ENCODE assay signal across 29 cellular contexts in the genomic region with DNA sequence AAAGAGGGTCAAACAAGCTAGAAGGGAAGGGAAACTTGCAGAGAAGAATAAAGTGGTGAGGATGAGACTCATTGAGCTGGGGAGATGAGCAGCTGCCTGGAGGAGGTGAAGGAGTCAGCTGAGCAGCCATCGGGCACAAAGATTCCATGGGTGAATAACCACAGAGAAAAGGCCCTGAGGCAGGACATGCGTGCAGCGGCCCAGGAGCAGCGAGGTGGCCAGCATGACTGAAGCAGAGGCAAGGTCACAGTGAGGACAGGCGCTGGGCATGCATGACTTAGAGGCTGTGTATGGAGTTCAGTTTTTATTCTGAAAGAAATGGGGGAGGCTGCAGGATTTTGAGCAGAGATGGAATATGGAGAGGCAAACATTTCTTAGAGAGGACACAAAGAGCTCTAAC. TPM values are rescaled to one million over a fixed set of nuclear protein-coding genes. Genes with fewer than 3 reads are reported as not detected.
DNase-seq lines count a peak whose midpoint lies in the region; ATAC-seq lines count a peak whose summit lies in the region.
"Had no signal": no experiment of that assay in that cellular context is flagged by ENCODE, and none has a peak within 500 bp of the region (broad histone marks: within the 10 kb centered on the region; RNA-seq: fewer than 3 reads in every experiment).

No MANE protein-coding gene starts in this region.

- H3K27me3 Mint-ChIP-seq in activated CD4-positive, alpha-beta memory T cell treated with anti-CD3 and anti-CD28 coated beads for 36 hours, result peaks cover 1% of the 10 kb centered on the region
- H3K27me3 Mint-ChIP-seq: activated CD4-positive, alpha-beta T cell treated with anti-CD3 and anti-CD28 coated beads, Interleukin-2, amount 10 ng/mL, durations not matched to agents 7 days and 5 days had no signal

- ATAC-seq in GM18873 (IDR thresholded peaks at IDR 0.05; ENCODE audit: low FRiP score, unreplicated experiment), result no peak
- ATAC-seq: right cardiac atrium; SK-N-SH treated with all-trans-retinoic acid at 6 μM for 48 hours; stimulated activated naive B cell treated with anti-CD40 and anti-IgM and Interleukin-4, amounts not matched to agents 10 μg/mL and 1 μg/mL and 100 μg/mL, for 72 hours had no signal

- no peaks in the 10 kb centered on the region for H3K9me3 Mint-ChIP-seq in activated CD4-positive, alpha-beta memory T cell treated with anti-CD3 and anti-CD28 coated beads for 36 hours
- H3K9me3 Mint-ChIP-seq: activated CD4-positive, alpha-beta T cell treated with anti-CD3 and anti-CD28 coated beads, Interleukin-2, amount 10 ng/mL, durations not matched to agents 7 days and 5 days; activated naive CD4-positive, alpha-beta T cell treated with anti-CD3 and anti-CD28 coated beads, Interleukin-2, amount 10 ng/mL, durations not matched to agents 7 days and 5 days; activated T-helper 1 cell treated with anti-CD3 and anti-CD28 coated beads, Interleukin-12 subunit alpha, Interleukin-12 subunit beta, Interleukin-2, Interleukin-4 antibody, amounts not matched to agents 30 ng/mL and 10 ng/mL and 1 ng/mL, durations not matched to agents 14 hours and 24 hours and 36 hours; CD14-positive monocyte; endodermal cell; stimulated activated naive B cell treated with anti-CD40 and anti-IgM and Interleukin-4, amounts not matched to agents 10 μg/mL and 1 μg/mL and 100 μg/mL, for 72 hours had no signal

- intact Hi-C loops in activated CD4-positive, alpha-beta memory T cell treated with anti-CD3 and anti-CD28 coated beads for 36 hours (cut with micrococcal nuclease), result no loop called here

- peak; percentile 73 for DNase-seq in Caki2 (ENCODE audit: low read depth)
- peak; percentile 16 for DNase-seq in HT1080 (ENCODE audit: low read depth)
- peak; percentile 36 for DNase-seq in T1000 (lab: John Stamatoyannopoulos, UW)
- DNase-seq in kidney glomerular epithelial cell (lab: John Stamatoyannopoulos, UW), result peak; percentile 26
- DNase-seq in dermis blood vessel endothelial cell, result no peak
- no peak for DNase-seq in activated CD4-positive, alpha-beta memory T cell treated with anti-CD3 and anti-CD28 coated beads for 36 hours
- DNase-seq in SIG-M5 treated with dmso at 0.1 percent for 504 hours (lab: John Stamatoyannopoulos, UW; ENCODE audit: unreplicated experiment), result no peak
- DNase-seq: activated CD4-positive, alpha-beta T cell treated with anti-CD3 and anti-CD28 coated beads, Interleukin-2, amount 10 ng/mL, durations not matched to agents 7 days and 5 days; activated naive CD4-positive, alpha-beta T cell treated with anti-CD3 and anti-CD28 coated beads, Interleukin-2, amount 10 ng/mL, durations not matched to agents 7 days and 5 days; amniotic stem cell; cortex of kidney; DMS153; endodermal cell; H7; islet precursor cell; NCI-H1417; NCI-H2171; NCI-H524; right cardiac atrium; stimulated activated CD4-positive, alpha-beta T cell treated with anti-CD3 and anti-CD28 coated beads, Interleukin-12 subunit alpha, Interleukin-12 subunit beta, amount 100 ng/mL, for 4 hours; stimulated activated CD4-positive, alpha-beta T cell treated with anti-CD3 and anti-CD28 coated beads, Interleukin-4, amount 100 ng/mL, for 24 hours; stimulated activated naive B cell treated with anti-CD40 and anti-IgM and Interleukin-4, amounts not matched to agents 10 μg/mL and 1 μg/mL and 100 μg/mL, for 72 hours; testis had no signal

- no peak overlapping the region for H3K4me3 Mint-ChIP-seq in activated CD4-positive, alpha-beta memory T cell treated with anti-CD3 and anti-CD28 coated beads for 36 hours
- H3K4me3 Mint-ChIP-seq: activated CD4-positive, alpha-beta T cell treated with anti-CD3 and anti-CD28 coated beads, Interleukin-2, amount 10 ng/mL, durations not matched to agents 7 days and 5 days; activated naive CD4-positive, alpha-beta T cell treated with anti-CD3 and anti-CD28 coated beads, Interleukin-2, amount 10 ng/mL, durations not matched to agents 7 days and 5 days; activated T-helper 1 cell treated with anti-CD3 and anti-CD28 coated beads, Interleukin-12 subunit alpha, Interleukin-12 subunit beta, Interleukin-2, Interleukin-4 antibody, amounts not matched to agents 30 ng/mL and 10 ng/mL and 1 ng/mL, durations not matched to agents 14 hours and 24 hours and 36 hours; CD14-positive monocyte; endodermal cell; nephron; stimulated activated naive B cell treated with anti-CD40 and anti-IgM and Interleukin-4, amounts not matched to agents 10 μg/mL and 1 μg/mL and 100 μg/mL, for 72 hours had no signal

- in situ Hi-C loops in Caki2 (cut with HindIII; ENCODE audit: low pct_unique_long_range_greater_than_20kb, low sequenced_read_pairs), result no loop called here

- no peak overlapping the region for H3K27ac Mint-ChIP-seq in activated CD4-positive, alpha-beta memory T cell treated with anti-CD3 and anti-CD28 coated beads for 36 hours
- H3K27ac Mint-ChIP-seq: activated CD4-positive, alpha-beta T cell treated with anti-CD3 and anti-CD28 coated beads, Interleukin-2, amount 10 ng/mL, durations not matched to agents 7 days and 5 days; activated naive CD4-positive, alpha-beta T cell treated with anti-CD3 and anti-CD28 coated beads, Interleukin-2, amount 10 ng/mL, durations not matched to agents 7 days and 5 days; activated T-helper 1 cell treated with anti-CD3 and anti-CD28 coated beads, Interleukin-12 subunit alpha, Interleukin-12 subunit beta, Interleukin-2, Interleukin-4 antibody, amounts not matched to agents 30 ng/mL and 10 ng/mL and 1 ng/mL, durations not matched to agents 14 hours and 24 hours and 36 hours; CD14-positive monocyte; endodermal cell; nephron; stimulated activated naive B cell treated with anti-CD40 and anti-IgM and Interleukin-4, amounts not matched to agents 10 μg/mL and 1 μg/mL and 100 μg/mL, for 72 hours had no signal

- H3K36me3 Mint-ChIP-seq in activated CD4-positive, alpha-beta memory T cell treated with anti-CD3 and anti-CD28 coated beads for 36 hours, result no peaks in the 10 kb centered on the region
- H3K36me3 Mint-ChIP-seq: activated naive CD4-positive, alpha-beta T cell treated with anti-CD3 and anti-CD28 coated beads, Interleukin-2, amount 10 ng/mL, durations not matched to agents 7 days and 5 days; stimulated activated naive B cell treated with anti-CD40 and anti-IgM and Interleukin-4, amounts not matched to agents 10 μg/mL and 1 μg/mL and 100 μg/mL, for 72 hours had no signal

- CTCF ChIA-PET in activated CD4-positive, alpha-beta memory T cell treated with anti-CD3 and anti-CD28 coated beads for 36 hours (lab: Charles Lee), result interaction anchor here (1.3 kb wide), 1 partner anchor 38 kb away, joined by 3 read pairs; no protein-coding TSS in a partner anchor

- POLR2A ChIA-PET in activated CD4-positive, alpha-beta memory T cell treated with anti-CD3 and anti-CD28 coated beads for 36 hours (lab: Charles Lee), result no interaction called here

- H3K4me1 Mint-ChIP-seq in activated CD4-positive, alpha-beta memory T cell treated with anti-CD3 and anti-CD28 coated beads for 36 hours (ENCODE audit: low read depth), result no peaks in the 10 kb centered on the region
- H3K4me1 Mint-ChIP-seq: activated naive CD4-positive, alpha-beta T cell treated with anti-CD3 and anti-CD28 coated beads, Interleukin-2, amount 10 ng/mL, durations not matched to agents 7 days and 5 days; endodermal cell; stimulated activated naive B cell treated with anti-CD40 and anti-IgM and Interleukin-4, amounts not matched to agents 10 μg/mL and 1 μg/mL and 100 μg/mL, for 72 hours had no signal

RNA-seq across cellular contexts. Expression of a gene that starts 24.9 kb away (rescaled TPM):
- 20.5 and 22.7 TPM in 2 replicates for total RNA-seq in Caki2 (2014; rRNA removed; shearing (Covaris generic); ENCODE audit: low replicate concordance)
- 1.1 and 2.2 TPM in 2 replicates for total RNA-seq in HT1080 (2014; rRNA removed; shearing (Covaris generic))
- polyA plus RNA-seq in HT1080 (2015; cell fraction: cytosol; rRNA removed), result 0.29 and 0.35 TPM in 2 replicates
- polyA plus RNA-seq in HT1080 (2015; cell fraction: nucleus; rRNA removed), result 1.2 and 1.8 TPM in 2 replicates
- total RNA-seq in dermis blood vessel endothelial cell, result 0.14 and 0.17 TPM in 2 replicates
- not detected for total RNA-seq in activated CD4-positive, alpha-beta memory T cell treated with anti-CD3 and anti-CD28 coated beads for 36 hours
- total RNA-seq: activated CD4-positive, alpha-beta T cell treated with anti-CD3 and anti-CD28 coated beads, Interleukin-2, amount 10 ng/mL, durations not matched to agents 7 days and 5 days; activated T-helper 1 cell treated with anti-CD3 and anti-CD28 coated beads, Interleukin-12 subunit alpha, Interleukin-12 subunit beta, Interleukin-2, Interleukin-4 antibody, amounts not matched to agents 30 ng/mL and 10 ng/mL and 1 ng/mL, durations not matched to agents 14 hours and 24 hours and 36 hours; T-helper 2 cell treated with Interferon-gamma antibody and Interleukin-4, amounts not matched to agents 100 ng/mL and 5 ng/mL, for 36 hours had no signal

Comparison
In these comparisons a context has a peak if more than half of its experiments do, and no peak if none do; other contexts are left out.
1. DNase-seq: peak in Caki2 (single experiment), HT1080 (single experiment), T1000 (single experiment) and kidney glomerular epithelial cell (single experiment); none in dermis blood vessel endothelial cell (single experiment), activated CD4-positive, alpha-beta memory T cell treated with anti-CD3 and anti-CD28 coated beads for 36 hours (single experiment) and SIG-M5 treated with dmso at 0.1 percent for 504 hours (single experiment).